20 cellular contexts compared by ENCODE assay signal in the genomic region with DNA sequence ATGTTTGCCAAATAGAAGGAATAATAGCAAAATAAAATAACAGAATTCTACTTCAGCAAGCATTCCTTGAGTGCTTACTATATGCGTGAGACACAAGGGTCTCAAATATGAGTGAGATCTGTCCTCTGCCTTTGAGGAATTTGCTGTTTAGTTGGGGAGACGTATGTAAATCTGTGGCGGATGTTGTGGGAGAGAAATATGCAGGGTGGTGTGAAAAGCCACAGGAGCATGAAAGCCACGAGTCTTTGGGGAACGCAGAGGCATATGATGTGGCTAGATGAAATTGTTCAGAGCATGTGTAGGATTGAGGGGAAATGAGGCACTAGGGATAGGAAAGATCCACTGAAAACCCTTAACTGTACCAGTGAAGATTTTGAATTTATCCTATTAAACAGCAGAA.
DNase-seq lines count a peak whose midpoint lies in the region; ATAC-seq and TF ChIP-seq lines count a peak whose summit lies in the region.
"Had no signal": no experiment of that assay in that cellular context is flagged by ENCODE, and none has a peak within 500 bp of the region (broad histone marks: within the 10 kb centered on the region; RNA-seq: fewer than 3 reads in every experiment).

No MANE protein-coding gene starts in this region.

- TF ChIP-seq CTCF in GM12865 (IDR thresholded peaks at IDR 0.05; ENCODE audit: insufficient read depth, low read depth, low read length, missing control alignments) = no peak
- TF ChIP-seq CTCF in choroid plexus epithelial cell (conservative IDR thresholded peaks at IDR 0.05; ENCODE audit: low read depth, low read length) = no peak

- ATAC-seq in GM21526 (IDR thresholded peaks at IDR 0.05; ENCODE audit: low FRiP score, unreplicated experiment) = no peak
- ATAC-seq: stimulated activated naive B cell treated with anti-CD40 and anti-IgM and Interleukin-4, amounts not matched to agents 10 μg/mL and 1 μg/mL and 100 μg/mL, for 72 hours had no signal

- no peak overlapping the region for H3K4me3 ChIP-seq in GM12865 (ENCODE audit: low read depth, low read length)
- no peak overlapping the region for H3K4me3 ChIP-seq in choroid plexus epithelial cell (ENCODE audit: low read depth, low read length)
- H3K4me3 ChIP-seq: MG63, skin epidermis had no signal

- DNase-seq in GM12865 (ENCODE audit: low read depth) (peak; percentile 11), LHCN-M2 (ENCODE audit: low read depth) (peak; percentile 96), choroid plexus epithelial cell (ENCODE audit: low read depth) (peak; percentile 93), non-pigmented ciliary epithelial cell (ENCODE audit: low read depth) (peak; percentile 74), HCEC 1CT (no peak), T-helper 2 cell (no peak), Ammon's horn (ENCODE audit: low spot score) (no peak)
- DNase-seq: activated CD4-positive, alpha-beta T cell treated with anti-CD3 and anti-CD28 coated beads for 48 hours; activated naive CD4-positive, alpha-beta T cell treated with anti-CD3 and anti-CD28 coated beads, Interleukin-2, amount 10 ng/mL, durations not matched to agents 7 days and 5 days; central memory CD4-positive, alpha-beta T cell; mesenchymal stem cell; MG63; NCI-H1694 treated with DMSO at 0.1 percent for 48 hours; NCI-H510A; nucleus accumbens; OCI-M1; SK-N-SH; stimulated activated naive B cell treated with anti-CD40 and anti-IgM and Interleukin-4, amounts not matched to agents 10 μg/mL and 1 μg/mL and 100 μg/mL, for 72 hours had no signal

Comparison
In these comparisons a context has a peak if more than half of its experiments do, and no peak if none do; other contexts are left out.
1. DNase-seq: peak in GM12865 (single experiment), LHCN-M2 (single experiment), choroid plexus epithelial cell (single experiment) and non-pigmented ciliary epithelial cell (single experiment); none in HCEC 1CT (single experiment), T-helper 2 cell (0 of 5) and Ammon's horn (single experiment).